In the genomic region with DNA sequence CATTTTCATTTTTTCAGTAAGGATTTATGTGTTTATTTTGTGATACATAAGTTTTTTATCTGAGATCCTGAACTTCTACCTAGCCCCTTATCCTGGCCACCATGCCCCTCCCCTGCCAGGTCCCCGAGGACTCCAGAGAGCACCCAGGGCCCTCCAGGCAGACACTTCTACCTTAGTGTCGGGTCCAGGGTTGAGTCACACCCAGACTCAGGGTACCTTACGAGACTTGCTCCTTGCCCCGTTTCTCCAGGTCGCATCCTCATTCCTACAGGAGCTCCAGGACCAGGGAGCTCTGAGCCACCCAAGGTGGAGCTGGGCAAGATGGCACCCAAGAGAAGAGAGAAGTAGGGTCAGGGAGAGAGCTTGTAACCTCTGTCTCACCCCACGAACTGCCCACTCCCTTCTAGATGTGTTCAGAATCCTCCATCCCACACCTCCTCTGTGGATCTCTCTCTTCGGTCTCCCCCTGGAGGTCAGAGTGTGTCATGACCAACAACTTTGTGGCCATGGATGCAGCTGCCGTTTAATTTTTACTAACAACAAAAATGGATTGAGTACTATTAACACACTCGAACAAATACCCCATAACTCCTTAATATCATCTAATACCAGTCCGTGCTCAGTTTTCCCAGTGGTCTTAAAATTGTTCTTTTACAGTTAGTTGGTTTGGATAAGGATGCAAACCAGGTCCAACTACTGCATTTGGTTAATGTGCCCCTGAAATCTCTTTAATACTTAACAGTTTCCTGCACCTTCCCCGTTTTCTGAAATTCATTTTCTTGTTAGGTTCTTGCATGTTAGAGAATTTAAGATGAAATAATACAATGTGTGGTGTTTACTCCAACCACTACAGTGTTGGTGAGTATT, we compare ENCODE assay signal across 8 cellular contexts.
DNase-seq lines count a peak whose midpoint lies in the region; FAIRE-seq and TF ChIP-seq lines count a peak whose summit lies in the region.

No MANE protein-coding gene starts in this region.

- TF ChIP-seq CTCF in epithelial cell of esophagus (IDR thresholded peaks at IDR 0.05; ENCODE audit: insufficient read depth, low read depth, low read length, missing control alignments) = peak; percentile 89

- DNase-seq in COR-L47 (lab: John Stamatoyannopoulos, UW) = peak; percentile 48
- DNase-seq in GM19239 (ENCODE audit: insufficient read length, low spot score) = peak; percentile 58
- DNase-seq in Jurkat, Clone E6-1 (ENCODE audit: low read depth, low spot score) = peak; percentile 20
- DNase-seq in SW480 (ENCODE audit: low spot score) = peak; percentile 45
- peak; percentile 47 for DNase-seq in epithelial cell of esophagus (ENCODE audit: low read depth)
- peak; percentile 76 for DNase-seq in myocyte (ENCODE audit: low read depth)
- no peak for DNase-seq in effector CD4-positive, alpha-beta T cell
- no peak for DNase-seq in dedifferentiated amniotic fluid mesenchymal stem cell (ENCODE audit: extremely low spot score)

- H3K4me3 ChIP-seq in Jurkat, Clone E6-1 (ENCODE audit: low read length) = no peak overlapping the region
- no peak overlapping the region for H3K4me3 ChIP-seq in epithelial cell of esophagus (ENCODE audit: low read length)

- FAIRE-seq in GM19239 (lab: Jason Lieb, UNC) = peak; percentile 82

Comparison
In these comparisons a context has a peak if more than half of its experiments do, and no peak if none do; other contexts are left out.
1. DNase-seq: peak in COR-L47 (single experiment), GM19239 (single experiment), Jurkat, Clone E6-1 (single experiment), SW480 (single experiment), epithelial cell of esophagus (single experiment) and myocyte (single experiment); none in effector CD4-positive, alpha-beta T cell (single experiment) and dedifferentiated amniotic fluid mesenchymal stem cell (single experiment).